Comparison of ENCODE assay signal across 12 cellular contexts in the genomic region with DNA sequence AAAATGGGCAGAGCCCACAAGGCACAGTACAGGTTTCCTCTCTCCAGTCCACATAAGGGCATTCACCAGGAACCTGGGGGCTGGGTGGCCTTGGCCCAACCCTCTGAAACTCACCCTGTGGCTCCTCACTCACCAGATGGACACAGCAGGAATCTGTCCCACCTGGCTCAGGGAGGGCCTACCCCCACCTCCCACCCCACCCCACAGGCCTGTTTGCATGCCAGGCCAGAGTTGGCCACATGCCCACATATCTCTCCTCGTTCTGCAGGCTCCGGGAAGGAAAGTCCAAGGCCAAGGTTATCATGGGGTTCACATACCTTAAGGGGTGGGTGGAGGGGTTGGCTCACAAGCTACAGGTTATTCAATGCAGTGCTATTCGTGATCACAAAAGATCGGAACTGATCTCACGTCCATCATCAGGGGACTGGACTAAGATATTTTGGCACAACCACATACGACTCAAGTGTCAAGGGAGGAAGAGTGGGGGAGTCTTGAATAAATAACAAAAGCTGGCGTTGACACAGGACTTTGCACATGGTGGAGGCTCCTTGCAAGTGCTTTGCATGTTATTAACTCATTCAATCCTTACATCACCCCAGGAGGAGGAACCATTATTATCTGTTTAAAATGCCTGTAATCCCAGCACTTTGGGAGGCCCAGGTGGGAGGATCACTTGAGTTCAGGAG. TPM values are rescaled to one million over a fixed set of nuclear protein-coding genes. Genes with fewer than 3 reads are reported as not detected.
DNase-seq lines count a peak whose midpoint lies in the region; ATAC-seq, FAIRE-seq and TF ChIP-seq lines count a peak whose summit lies in the region.
"Had no signal": no experiment of that assay in that cellular context is flagged by ENCODE, and none has a peak within 500 bp of the region (broad histone marks: within the 10 kb centered on the region; RNA-seq: fewer than 3 reads in every experiment).

No MANE protein-coding gene starts in this region.

- H3K4me1 ChIP-seq in small intestine (ENCODE audit: control insufficient read depth in 2 of 2, insufficient read depth in 1 of 2, low read depth in 1 of 2, low read length in 1 of 2) = peaks cover 7 to 9% of the 10 kb centered on the region in 2 donors

- intact Hi-C loops in left ventricle myocardium superior (cut with micrococcal nuclease) = no loop called here
- intact Hi-C loops in activated naive CD4-positive, alpha-beta T cell treated with anti-CD3 and anti-CD28 coated beads for 36 hours (cut with micrococcal nuclease) = no loop called here

- no peak for TF ChIP-seq CTCF in RWPE1 (conservative IDR thresholded peaks at IDR 0.05; ENCODE audit: low read depth)

- H3K4me3 Mint-ChIP-seq in activated naive CD4-positive, alpha-beta T cell treated with anti-CD3 and anti-CD28 coated beads for 36 hours = no peak overlapping the region
- H3K4me3 Mint-ChIP-seq: CD4-positive, alpha-beta memory T cell had no signal

- no peaks in the 10 kb centered on the region for H3K27me3 Mint-ChIP-seq in activated naive CD4-positive, alpha-beta T cell treated with anti-CD3 and anti-CD28 coated beads for 36 hours (ENCODE audit: low read depth)

- CTCF ChIA-PET in RWPE1 (lab: Yijun Ruan, JAX) = no interaction called here
- CTCF ChIA-PET in activated naive CD4-positive, alpha-beta T cell treated with anti-CD3 and anti-CD28 coated beads for 36 hours (lab: Charles Lee) = no interaction called here

- FAIRE-seq in small intestine (lab: Jason Lieb, UNC) = no peak

- H3K9me3 Mint-ChIP-seq in activated naive CD4-positive, alpha-beta T cell treated with anti-CD3 and anti-CD28 coated beads for 36 hours = peaks cover 2% of the 10 kb centered on the region

- DNase-seq in LoVo (ENCODE audit: low spot score) = peak; percentile 46
- peak; percentile 34 for DNase-seq in RWPE1 (ENCODE audit: low spot score)
- DNase-seq in left ventricle myocardium superior = no peak
- peak; percentile 95 for DNase-seq in small intestine
- no peak for DNase-seq in medulla oblongata (ENCODE audit: extremely low spot score)
- DNase-seq in activated naive CD4-positive, alpha-beta T cell treated with anti-CD3 and anti-CD28 coated beads for 36 hours = no peak
- DNase-seq: activated CD4-positive, alpha-beta T cell treated with anti-CD3 and anti-CD28 coated beads for 1 hour; CD4-positive, alpha-beta memory T cell; effector CD4-positive, alpha-beta T cell; NCI-H146 had no signal

- H3K4me1 Mint-ChIP-seq in activated naive CD4-positive, alpha-beta T cell treated with anti-CD3 and anti-CD28 coated beads for 36 hours (ENCODE audit: low read depth) = no peaks in the 10 kb centered on the region
- H3K4me1 Mint-ChIP-seq: CD4-positive, alpha-beta memory T cell had no signal

- H3K27me3 ChIP-seq in small intestine (ENCODE audit: control insufficient read depth in 2 of 2, insufficient read depth in 2 of 2, low read length in 2 of 2) = no peaks in the 10 kb centered on the region

- no peaks in the 10 kb centered on the region for H3K36me3 ChIP-seq in small intestine (ENCODE audit: control insufficient read depth in 2 of 2, insufficient read depth in 2 of 2, low read length in 2 of 2)

- no peaks in the 10 kb centered on the region for H3K9me3 ChIP-seq in small intestine (ENCODE audit: control insufficient read depth, low read depth)

- POLR2A ChIA-PET in RWPE1 (lab: Yijun Ruan, JAX; ENCODE audit: low non-redundant PET) = no interaction called here

- H3K36me3 Mint-ChIP-seq in activated naive CD4-positive, alpha-beta T cell treated with anti-CD3 and anti-CD28 coated beads for 36 hours (ENCODE audit: low read depth) = no peaks in the 10 kb centered on the region
- H3K36me3 Mint-ChIP-seq: CD4-positive, alpha-beta memory T cell had no signal

- no peak overlapping the region for H3K4me3 ChIP-seq in small intestine (ENCODE audit: low read depth in 1 of 2, low read length in 2 of 2)
- H3K4me3 ChIP-seq: skin epidermis had no signal

- WGBS in small intestine, 3 donors = 5 to 42% (median 16%) methylated on average over 7 of the region's 7 CpGs

- H3K27ac ChIP-seq in RWPE1 (no peak overlapping the region), small intestine (ENCODE audit: low read depth in 1 of 2, low read length in 1 of 2) (peak overlapping the region; percentile 0 to 52)
- H3K27ac ChIP-seq: skin epidermis had no signal

- no peak overlapping the region for H3K27ac Mint-ChIP-seq in activated naive CD4-positive, alpha-beta T cell treated with anti-CD3 and anti-CD28 coated beads for 36 hours
- H3K27ac Mint-ChIP-seq: CD4-positive, alpha-beta memory T cell had no signal

- ATAC-seq in left ventricle myocardium superior = peak; percentile 22
- no peak for ATAC-seq in HG03135 (IDR thresholded peaks at IDR 0.05; ENCODE audit: unreplicated experiment)

RNA-seq across cellular contexts. Expression of a gene that starts 13.0 kb away (rescaled TPM):
- total RNA-seq in left ventricle myocardium superior = 8.0 TPM
- 10 to 100 TPM in 1 of 3 donors, 1 to 10 TPM in 1, under 1 TPM in 1; 0.22 to 10.9 (median 1.9) TPM for polyA plus RNA-seq in small intestine
- not detected for total RNA-seq in activated naive CD4-positive, alpha-beta T cell treated with anti-CD3 and anti-CD28 coated beads for 36 hours
- total RNA-seq: CD4-positive, alpha-beta memory T cell had no signal

RNA-seq across cellular contexts. Expression of a gene that starts 53.0 kb away (rescaled TPM):
- 7.1 TPM for total RNA-seq in left ventricle myocardium superior
- 1 to 10 TPM; 2.4 to 9.2 (median 8.9) TPM for polyA plus RNA-seq in small intestine
- 1 to 10 TPM; 3.3 to 3.9 TPM for total RNA-seq in activated naive CD4-positive, alpha-beta T cell treated with anti-CD3 and anti-CD28 coated beads for 36 hours

Comparison
In these comparisons a context has a peak if more than half of its experiments do, and no peak if none do; other contexts are left out.
1. DNase-seq: peak in LoVo (single experiment), RWPE1 (single experiment) and small intestine (single experiment); none in left ventricle myocardium superior (single experiment), medulla oblongata (single experiment) and activated naive CD4-positive, alpha-beta T cell treated with anti-CD3 and anti-CD28 coated beads for 36 hours (single experiment).